ENCODE assay signal across 8 cellular contexts in genomic region chr6:155154158-155154830, GRCh38.
DNase-seq lines count a peak whose midpoint lies in the region; ATAC-seq and TF ChIP-seq lines count a peak whose summit lies in the region.

No MANE protein-coding gene starts in this region.

- peak overlapping the region in 1 of 2 donors; percentile 0 for H3K27ac ChIP-seq in coronary artery

- peaks cover 2% of the 10 kb centered on the region for H3K36me3 Mint-ChIP-seq in activated T-cell treated with anti-CD3 and anti-CD28 coated beads, Interleukin-2, amount 50 U/mL, for 4 hours (ENCODE audit: insufficient read depth)

- no peak for TF ChIP-seq CTCF in coronary artery (IDR thresholded peaks at IDR 0.05)

- H3K9me3 Mint-ChIP-seq in activated T-cell treated with anti-CD3 and anti-CD28 coated beads, Interleukin-2, amount 50 U/mL, for 4 hours = no peaks in the 10 kb centered on the region

- no peaks in the 10 kb centered on the region for H3K27me3 Mint-ChIP-seq in activated T-cell treated with anti-CD3 and anti-CD28 coated beads, Interleukin-2, amount 50 U/mL, for 4 hours (ENCODE audit: low read depth)

- H3K4me1 Mint-ChIP-seq in activated T-cell treated with anti-CD3 and anti-CD28 coated beads, Interleukin-2, amount 50 U/mL, for 4 hours (ENCODE audit: low read depth) = peaks cover 73% of the 10 kb centered on the region

- no peak overlapping the region for H3K4me3 ChIP-seq in coronary artery

- H3K4me3 Mint-ChIP-seq in activated T-cell treated with anti-CD3 and anti-CD28 coated beads, Interleukin-2, amount 50 U/mL, for 4 hours = peak overlapping the region; percentile 57

- DNase-seq in ELR (ENCODE audit: low read depth) = peak; percentile 89
- DNase-seq in NCI-H1092 (lab: John Stamatoyannopoulos, UW) = peak; percentile 54
- no peak for DNase-seq in activated T-cell treated with anti-CD3 and anti-CD28 coated beads, Interleukin-2, amount 50 U/mL, for 4 hours
- peak; percentile 49 for DNase-seq in left kidney (ENCODE audit: low read depth, low spot score)
- DNase-seq in Right ventricle myocardium inferior (ENCODE audit: missing footprints) = no peak
- no peak for DNase-seq in coronary artery (ENCODE audit: low spot score)

- ATAC-seq in activated T-cell treated with anti-CD3 and anti-CD28 coated beads, Interleukin-2, amount 50 U/mL, for 4 hours = peak; percentile 66 to 68
- ATAC-seq in Right ventricle myocardium inferior = no peak
- no peak for ATAC-seq in GM19023 (IDR thresholded peaks at IDR 0.05; ENCODE audit: unreplicated experiment)
- no peak for ATAC-seq in GM19351 (IDR thresholded peaks at IDR 0.05; ENCODE audit: unreplicated experiment)

- intact Hi-C loops in Right ventricle myocardium inferior (cut with DNase I) = no loop called here

Comparison
In these comparisons a context has a peak if more than half of its experiments do, and no peak if none do; other contexts are left out.
1. DNase-seq: peak in ELR (single experiment), NCI-H1092 (single experiment) and left kidney (single experiment); none in activated T-cell treated with anti-CD3 and anti-CD28 coated beads, Interleukin-2, amount 50 U/mL, for 4 hours (single experiment), Right ventricle myocardium inferior (single experiment) and coronary artery (single experiment).
2. ATAC-seq: peak in activated T-cell treated with anti-CD3 and anti-CD28 coated beads, Interleukin-2, amount 50 U/mL, for 4 hours (2 of 2); none in Right ventricle myocardium inferior (single experiment), GM19023 (single experiment) and GM19351 (single experiment).